In the genomic region with DNA sequence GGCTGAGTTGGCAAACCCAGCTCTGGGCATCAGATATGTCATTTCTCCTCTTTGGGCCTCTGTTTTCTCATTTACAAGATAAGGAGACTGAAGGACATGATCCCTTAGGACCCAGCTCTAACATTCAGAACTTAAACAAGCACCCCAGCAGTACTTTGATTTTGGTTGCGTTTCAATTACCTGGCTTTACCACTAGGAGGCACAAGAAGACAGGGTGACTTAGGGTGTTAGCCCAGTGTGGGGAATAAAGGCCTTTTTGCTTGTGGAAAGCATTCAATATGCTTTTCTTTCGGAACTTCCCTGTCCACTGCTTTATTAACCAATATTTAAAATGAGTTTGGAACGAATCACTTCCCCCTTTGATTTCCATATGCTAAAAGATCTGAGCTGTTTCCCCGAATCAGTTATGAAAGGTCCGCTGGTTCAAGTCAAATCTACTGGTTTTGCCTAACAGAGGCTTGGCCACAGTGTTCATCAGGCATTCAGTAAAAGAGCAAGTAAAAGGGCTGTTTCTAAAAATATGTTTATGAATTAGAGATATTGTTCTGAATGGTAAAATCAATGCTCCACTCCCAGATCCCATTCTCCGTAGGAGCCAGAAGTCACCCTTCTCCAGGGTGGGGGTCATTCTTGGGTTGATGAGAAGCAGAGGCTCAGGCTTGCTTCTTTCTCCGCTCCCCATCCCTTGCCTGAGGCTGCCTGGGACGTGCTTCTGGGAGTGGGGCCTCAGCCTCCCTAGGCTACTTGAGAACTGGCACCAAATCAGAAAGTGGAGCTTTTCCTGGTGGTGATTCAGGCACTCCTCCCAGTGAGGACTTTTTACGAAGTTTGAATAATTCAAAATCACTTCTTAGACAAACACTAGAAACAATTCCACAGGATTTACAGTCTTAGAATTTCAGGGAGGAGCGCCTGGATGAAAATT, we compare ENCODE assay signal across 8 cellular contexts.
A peak's percentile ranks its signal among the peaks of the same experiment; 100 is the strongest.
DNase-seq lines count a peak whose midpoint lies in the region; ATAC-seq lines count a peak whose summit lies in the region.

No MANE protein-coding gene starts in this region.

- no peak overlapping the region for H4K8ac ChIP-seq in neuronal stem cell (ENCODE audit: low read depth, low read length)

- H3K4me3 ChIP-seq in NT2/D1 (ENCODE audit: insufficient read length, low read depth) = no peak overlapping the region
- H3K4me3 ChIP-seq in neuronal stem cell (ENCODE audit: low read length in 2 of 2) = no peak overlapping the region

- no peak overlapping the region for H3K4ac ChIP-seq in neuronal stem cell (ENCODE audit: low read length)

- DNase-seq in Right ventricle myocardium inferior (ENCODE audit: missing footprints) (no peak), cardiac septum (ENCODE audit: low spot score) (no peak), NT2/D1 (ENCODE audit: low read depth, low spot score) (peak; percentile 52), germinal center (ENCODE audit: low spot score) (peak; percentile 71), neuronal stem cell (ENCODE audit: low spot score) (peak; percentile 75)

- H3K4me3 Mint-ChIP-seq in activated naive CD4-positive, alpha-beta T cell treated with anti-CD3 and anti-CD28 coated beads, Interleukin-2, amount 50 U/mL, for 24 hours = no peak overlapping the region

- no peak overlapping the region for H3K14ac ChIP-seq in neuronal stem cell (ENCODE audit: low read length)

- H3K36me3 ChIP-seq in NT2/D1 (ENCODE audit: insufficient read depth, insufficient read length, low read length) (peaks cover 59% of the 10 kb centered on the region), neuronal stem cell (replicated peaks in 1 of 2; ENCODE audit: control insufficient read depth in 2 of 2, insufficient read depth in 2 of 2, low read length in 2 of 2) (peaks cover 0 to 47% of the 10 kb centered on the region in 2 donors)

- no peak overlapping the region for H3K27ac ChIP-seq in neuronal stem cell (replicated peaks; ENCODE audit: low read length)

- peak overlapping the region; percentile 18 for H3K18ac ChIP-seq in neuronal stem cell (ENCODE audit: low read length)

- H2BK120ac ChIP-seq in neuronal stem cell (ENCODE audit: low read depth, low read length) = no peak overlapping the region

- H2BK5ac ChIP-seq in neuronal stem cell (ENCODE audit: low read length) = no peak overlapping the region

- ATAC-seq in Right ventricle myocardium inferior (peak; percentile 90), HG03565 (IDR thresholded peaks at IDR 0.05; ENCODE audit: unreplicated experiment) (peak; percentile 56), HG03097 (IDR thresholded peaks at IDR 0.05; ENCODE audit: low FRiP score, unreplicated experiment) (no peak)

- H3K23ac ChIP-seq in neuronal stem cell (ENCODE audit: low read depth, low read length, poor library complexity) = no peak overlapping the region

- intact Hi-C loops in Right ventricle myocardium inferior (cut with DNase I) = loop anchor here (1.0 to 10.0 kb wide), 3 partner anchors 106 to 308 kb away; a partner anchor contains a TSS
- intact Hi-C loops in cardiac septum (cut with DNase I) = loop anchor here (1.0 to 5.0 kb wide), 2 partner anchors 41 to 106 kb away; a partner anchor contains a TSS

- no CpG with 5 or more reads among the region's 10 CpGs for whole genome bisulfite sequencing in neuronal stem cell (ENCODE audit: extremely low coverage in 2 of 2, insufficient read length in 2 of 2, insufficient replicate concordance in 1 of 2), 2 donors

- no peaks in the 10 kb centered on the region for H3K79me1 ChIP-seq in neuronal stem cell (ENCODE audit: low read depth, low read length)

- no peaks in the 10 kb centered on the region for H3K27me3 Mint-ChIP-seq in activated naive CD4-positive, alpha-beta T cell treated with anti-CD3 and anti-CD28 coated beads, Interleukin-2, amount 50 U/mL, for 24 hours

- H3K4me1 Mint-ChIP-seq in activated naive CD4-positive, alpha-beta T cell treated with anti-CD3 and anti-CD28 coated beads, Interleukin-2, amount 50 U/mL, for 24 hours = peaks cover 25% of the 10 kb centered on the region

- no peak overlapping the region for H3K4me2 ChIP-seq in neuronal stem cell (ENCODE audit: insufficient read depth, low read length, poor library complexity, severe bottlenecking)

- H3K4me1 ChIP-seq in NT2/D1 (ENCODE audit: insufficient read depth, insufficient read length) = no peaks in the 10 kb centered on the region
- H3K4me1 ChIP-seq in neuronal stem cell (ENCODE audit: control insufficient read depth in 2 of 2, insufficient read depth in 1 of 2, low read depth in 1 of 2, low read length in 2 of 2) = peaks cover 5 to 8% of the 10 kb centered on the region in 2 donors

- H3K27me3 ChIP-seq in NT2/D1 (ENCODE audit: insufficient read depth, insufficient read length) = no peaks in the 10 kb centered on the region
- H3K27me3 ChIP-seq in neuronal stem cell (ENCODE audit: control insufficient read depth in 3 of 3, insufficient read depth in 3 of 3, low read depth in 1 of 3, low read length in 3 of 3) = no peaks in the 10 kb centered on the region

- no peaks in the 10 kb centered on the region for H3K9me3 Mint-ChIP-seq in activated naive CD4-positive, alpha-beta T cell treated with anti-CD3 and anti-CD28 coated beads, Interleukin-2, amount 50 U/mL, for 24 hours

- H2BK15ac ChIP-seq in neuronal stem cell (ENCODE audit: low read length) = no peak overlapping the region

- H3K27ac Mint-ChIP-seq in activated naive CD4-positive, alpha-beta T cell treated with anti-CD3 and anti-CD28 coated beads, Interleukin-2, amount 50 U/mL, for 24 hours = peak overlapping the region; percentile 61

- H3K9me3 ChIP-seq in NT2/D1 (ENCODE audit: insufficient read depth, low read length) (no peaks in the 10 kb centered on the region), neuronal stem cell (replicated peaks in 1 of 2; ENCODE audit: control insufficient read depth in 2 of 2, insufficient read depth in 1 of 2, low read depth in 1 of 2, low read length in 2 of 2) (no peaks in the 10 kb centered on the region)

- H3K9ac ChIP-seq in NT2/D1 (ENCODE audit: insufficient read length, low read depth) (no peak overlapping the region), neuronal stem cell (ENCODE audit: low read depth, low read length, poor library complexity) (no peak overlapping the region)

- H2AK5ac ChIP-seq in neuronal stem cell (ENCODE audit: low read depth, low read length) = no peak overlapping the region

- peak overlapping the region; percentile 77 for H2AFZ ChIP-seq in neuronal stem cell (ENCODE audit: low read length)

- no peak overlapping the region for H2BK12ac ChIP-seq in neuronal stem cell (ENCODE audit: low read length)

- H4K91ac ChIP-seq in neuronal stem cell (ENCODE audit: low read depth, low read length, poor library complexity) = no peak overlapping the region

- H3K36me3 Mint-ChIP-seq in activated naive CD4-positive, alpha-beta T cell treated with anti-CD3 and anti-CD28 coated beads, Interleukin-2, amount 50 U/mL, for 24 hours = peaks cover 2% of the 10 kb centered on the region

Comparison
In these comparisons a context has a peak if more than half of its experiments do, and no peak if none do; other contexts are left out.
1. DNase-seq: peak in NT2/D1 (single experiment), germinal center (single experiment) and neuronal stem cell (single experiment); none in Right ventricle myocardium inferior (single experiment) and cardiac septum (single experiment).